In genomic region chr12:95607642-95608041, GRCh38 we compare ENCODE assay signal across 16 cellular contexts. TPM values are rescaled to one million over a fixed set of nuclear protein-coding genes. Genes with fewer than 3 reads are reported as not detected.
DNase-seq lines count a peak whose midpoint lies in the region; ATAC-seq and TF ChIP-seq lines count a peak whose summit lies in the region.
"Had no signal": no experiment of that assay in that cellular context is flagged by ENCODE, and none has a peak within 500 bp of the region (broad histone marks: within the 10 kb centered on the region; RNA-seq: fewer than 3 reads in every experiment).

No MANE protein-coding gene starts in this region.

- H3K23me2 ChIP-seq in H9 (ENCODE audit: insufficient read length, low read depth, low read length, poor library complexity, severe bottlenecking), result no peaks in the 10 kb centered on the region

- no peaks in the 10 kb centered on the region for H3K27me3 ChIP-seq in H9 (ENCODE audit: insufficient read depth, low read length)
- H3K27me3 ChIP-seq: adrenal gland, ovary, tibial nerve had no signal

- DNase-seq in H9 (no peak), NCI-H2029 treated with DMSO at 0.1 percent for 48 hours (lab: John Stamatoyannopoulos, UW) (peak; percentile 85), astrocyte of the hippocampus (ENCODE audit: low read depth, low spot score) (peak; percentile 23), midbrain (lab: John Stamatoyannopoulos, UW) (peak; percentile 12), T-helper 17 cell (no peak)
- no peak for DNase-seq in effector memory CD8-positive, alpha-beta T cell
- DNase-seq: activated CD4-positive, alpha-beta T cell treated with anti-CD3 and anti-CD28 coated beads, Interleukin-2, amount 10 ng/mL, durations not matched to agents 7 days and 5 days; activated T-cell treated with anti-CD3 and anti-CD28 coated beads, Interleukin-2, amount 50 U/mL, for 72 hours; cortex of kidney; Karpas-422 had no signal

- TF ChIP-seq CTCF in H9 (conservative IDR thresholded peaks at IDR 0.05), result no peak

- no peaks in the 10 kb centered on the region for H4K20me1 ChIP-seq in H9 (ENCODE audit: control insufficient read depth, insufficient read depth, insufficient read length)

- no peak overlapping the region for H2AFZ ChIP-seq in H9 (ENCODE audit: low read length)

- H4K8ac ChIP-seq in H9 (replicated peaks; ENCODE audit: insufficient read length, low read depth, low read length), result no peak overlapping the region

- no peak overlapping the region for H3T11ph ChIP-seq in H9 (ENCODE audit: low read length)

- no peak overlapping the region for H2BK120ac ChIP-seq in H9 (ENCODE audit: low read depth, low read length, poor library complexity, severe bottlenecking)

- H3K27ac Mint-ChIP-seq in H9, result 0 out of 7 replicates have a peak overlapping the region, but pooled peaks of 1 of the 3 experiments have one; percentile 11
- H3K27ac Mint-ChIP-seq in T-helper 17 cell, result no peak overlapping the region
- H3K27ac Mint-ChIP-seq in effector memory CD8-positive, alpha-beta T cell, result no peak overlapping the region
- H3K27ac Mint-ChIP-seq: activated CD4-positive, alpha-beta T cell treated with anti-CD3 and anti-CD28 coated beads, Interleukin-2, amount 10 ng/mL, durations not matched to agents 7 days and 5 days; activated T-cell treated with anti-CD3 and anti-CD28 coated beads, Interleukin-2, amount 50 U/mL, for 72 hours had no signal

- no peak overlapping the region for H3K56ac ChIP-seq in H9 (ENCODE audit: insufficient read length, low read depth, low read length)

- no peaks in the 10 kb centered on the region for H3K9me3 Mint-ChIP-seq in H9
- H3K9me3 Mint-ChIP-seq in effector memory CD8-positive, alpha-beta T cell, result no peaks in the 10 kb centered on the region
- H3K9me3 Mint-ChIP-seq: activated CD4-positive, alpha-beta T cell treated with anti-CD3 and anti-CD28 coated beads, Interleukin-2, amount 10 ng/mL, durations not matched to agents 7 days and 5 days; activated T-cell treated with anti-CD3 and anti-CD28 coated beads, Interleukin-2, amount 50 U/mL, for 72 hours had no signal

- no peak overlapping the region for H2BK12ac ChIP-seq in H9 (ENCODE audit: insufficient read length, low read depth, low read length)

- no peak overlapping the region for H2BK5ac ChIP-seq in H9 (ENCODE audit: insufficient read length, low read length)

- H3K23ac ChIP-seq in H9 (ENCODE audit: insufficient read length, low read depth, low read length), result no peak overlapping the region

- H2BK20ac ChIP-seq in H9 (ENCODE audit: low read depth, low read length, poor library complexity, severe bottlenecking), result no peak overlapping the region

- no peak overlapping the region for H3K9ac ChIP-seq in H9 (ENCODE audit: extremely low read depth, insufficient read length, low read length)

- no peaks in the 10 kb centered on the region for H3K9me3 ChIP-seq in H9 (ENCODE audit: control insufficient read depth, low read depth, low read length)
- no peaks in the 10 kb centered on the region for H3K9me3 ChIP-seq in T-helper 17 cell (ENCODE audit: control insufficient read depth, low read length, poor library complexity, severe bottlenecking)
- H3K9me3 ChIP-seq: adrenal gland, ovary, tibial nerve had no signal

- no peak overlapping the region for H3K4ac ChIP-seq in H9 (ENCODE audit: low read depth, low read length)

- H4K91ac ChIP-seq in H9 (ENCODE audit: insufficient read length, low read depth, low read length), result no peak overlapping the region

- H3K79me2 ChIP-seq in H9 (ENCODE audit: insufficient read depth, low read length), result no peaks in the 10 kb centered on the region

- ATAC-seq in HG03135 (IDR thresholded peaks at IDR 0.05; ENCODE audit: unreplicated experiment) (no peak), T-helper 17 cell (no peak), GM21786 (IDR thresholded peaks at IDR 0.05; ENCODE audit: unreplicated experiment) (no peak)
- no peak for ATAC-seq in effector memory CD8-positive, alpha-beta T cell (replicated peaks)
- ATAC-seq: activated T-cell treated with anti-CD3 and anti-CD28 coated beads, Interleukin-2, amount 50 U/mL, for 72 hours had no signal

- H3K14ac ChIP-seq in H9 (ENCODE audit: insufficient read depth, low read length), result no peak overlapping the region

- H3K79me1 ChIP-seq in H9 (ENCODE audit: insufficient read depth, low read depth, low read length, poor library complexity, severe bottlenecking), result no peaks in the 10 kb centered on the region

- H3K27me3 Mint-ChIP-seq in H9 (ENCODE audit: low read depth) (no peaks in the 10 kb centered on the region), T-helper 17 cell (peaks cover 42% of the 10 kb centered on the region)
- H3K27me3 Mint-ChIP-seq in effector memory CD8-positive, alpha-beta T cell, result peaks cover 24 to 30% of the 10 kb centered on the region in 2 donors

- H3K4me1 ChIP-seq in H9 (ENCODE audit: insufficient read depth, low read length), result no peaks in the 10 kb centered on the region; the same call in 1 of the 2 replicates

- peak overlapping the region; percentile 10 for H3K4me2 ChIP-seq in H9 (ENCODE audit: insufficient read depth, insufficient read length, low read length)

- H2BK15ac ChIP-seq in H9 (ENCODE audit: low read depth, low read length), result no peak overlapping the region

- peak overlapping the region in 1 of 2 experiments; percentile 25; a peak in 1 of 5 replicates for H3K4me3 Mint-ChIP-seq in H9
- no peak overlapping the region for H3K4me3 Mint-ChIP-seq in T-helper 17 cell
- H3K4me3 Mint-ChIP-seq in effector memory CD8-positive, alpha-beta T cell, result no peak overlapping the region
- H3K4me3 Mint-ChIP-seq: activated CD4-positive, alpha-beta T cell treated with anti-CD3 and anti-CD28 coated beads, Interleukin-2, amount 10 ng/mL, durations not matched to agents 7 days and 5 days; activated T-cell treated with anti-CD3 and anti-CD28 coated beads, Interleukin-2, amount 50 U/mL, for 72 hours had no signal

- no peak overlapping the region for H2AK5ac ChIP-seq in H9 (ENCODE audit: insufficient read length, low read length)

- H4K5ac ChIP-seq in H9 (ENCODE audit: insufficient read length, low read depth, low read length), result no peak overlapping the region

- peaks cover 0 to 4% (median 1%) of the 10 kb centered on the region in 3 experiments; a peak in 1 of 7 replicates for H3K36me3 Mint-ChIP-seq in H9 (ENCODE audit: insufficient read depth in 1 of 3, low read depth in 3 of 3)
- H3K36me3 Mint-ChIP-seq in T-helper 17 cell (ENCODE audit: low read depth), result no peaks in the 10 kb centered on the region
- no peaks in the 10 kb centered on the region for H3K36me3 Mint-ChIP-seq in effector memory CD8-positive, alpha-beta T cell (ENCODE audit: insufficient read depth)

- H3K4me1 Mint-ChIP-seq in H9 (peaks cover 39 to 40% of the 10 kb centered on the region in 2 experiments), T-helper 17 cell (peaks cover 3% of the 10 kb centered on the region)
- no peaks in the 10 kb centered on the region for H3K4me1 Mint-ChIP-seq in effector memory CD8-positive, alpha-beta T cell (ENCODE audit: low read depth in 2 of 2)
- H3K4me1 Mint-ChIP-seq: activated CD4-positive, alpha-beta T cell treated with anti-CD3 and anti-CD28 coated beads, Interleukin-2, amount 10 ng/mL, durations not matched to agents 7 days and 5 days had no signal

- WGBS in H9 (ENCODE audit: extremely low coverage, insufficient read length, low lambda C conversion rate), result no CpG with 5 or more reads among the region's 4 CpGs

- H3K18ac ChIP-seq in H9 (ENCODE audit: insufficient read length, low read depth, low read length), result no peak overlapping the region

- no peak overlapping the region for H3K27ac ChIP-seq in H9 (ENCODE audit: insufficient read length, low read depth, low read length)
- H3K27ac ChIP-seq: adrenal gland, HL-60 had no signal

RNA-seq across cellular contexts. Expression of gene USP44, which starts 56.4 kb away (rescaled TPM):
- total RNA-seq in H9 (2021) (181 and 185 TPM in 2 replicates), T-helper 17 cell (1 to 10 TPM; 1.6 to 2.2 TPM)

Comparison
In these comparisons a context has a peak if more than half of its experiments do, and no peak if none do; other contexts are left out.
1. DNase-seq: peak in NCI-H2029 treated with DMSO at 0.1 percent for 48 hours (single experiment), astrocyte of the hippocampus (single experiment) and midbrain (single experiment); none in H9 (single experiment), T-helper 17 cell (0 of 3) and effector memory CD8-positive, alpha-beta T cell (0 of 3).
2. RNA of gene USP44, which starts 56.4 kb away (total RNA-seq): 181 to 185 TPM in H9; 1.6 to 2.2 TPM in T-helper 17 cell; every median in the first group is over 10 times any median in the second.